Comparison of ENCODE assay signal across 10 cellular contexts in genomic region chr6:34526241-34526972, GRCh38. TPM values are rescaled to one million over a fixed set of nuclear protein-coding genes. Genes with fewer than 3 reads are reported as not detected.
A peak's percentile ranks its signal among the peaks of the same experiment; 100 is the strongest.
DNase-seq lines count a peak whose midpoint lies in the region; ATAC-seq, FAIRE-seq and TF ChIP-seq lines count a peak whose summit lies in the region.
"Had no signal": no experiment of that assay in that cellular context is flagged by ENCODE, and none has a peak within 500 bp of the region (broad histone marks: within the 10 kb centered on the region; RNA-seq: fewer than 3 reads in every experiment).

No MANE protein-coding gene starts in this region.

- no peaks in the 10 kb centered on the region for H3K9me3 Mint-ChIP-seq in activated CD4-positive, alpha-beta memory T cell treated with anti-CD3 and anti-CD28 coated beads for 36 hours

- H4K20me1 ChIP-seq in K562 (replicated peaks; ENCODE audit: control insufficient read depth, insufficient read depth, low read length) = no peaks in the 10 kb centered on the region

- H3K9me3 ChIP-seq in HUES48 (ENCODE audit: control insufficient read depth, insufficient read depth, low read length) = no peaks in the 10 kb centered on the region
- H3K9me3 ChIP-seq in K562 (replicated peaks; ENCODE audit: control insufficient read depth, insufficient read depth, low read depth, low read length) = no peaks in the 10 kb centered on the region
- no peaks in the 10 kb centered on the region for H3K9me3 ChIP-seq in stomach smooth muscle (ENCODE audit: control insufficient read depth in 2 of 2, low read length in 2 of 2)

- TF ChIP-seq RAD21 in K562 (CRISPR knock-in tag; conservative IDR thresholded peaks at IDR 0.05 in 1 of 2, IDR thresholded peaks at IDR 0.05 in 1 of 2) = no peak

- no peaks in the 10 kb centered on the region for H3K79me2 ChIP-seq in K562 (ENCODE audit: control insufficient read depth, insufficient read depth, low read length)

- H3K4me1 Mint-ChIP-seq in activated CD4-positive, alpha-beta memory T cell treated with anti-CD3 and anti-CD28 coated beads for 36 hours (ENCODE audit: low read depth) = peaks cover 7% of the 10 kb centered on the region

- H3K27ac ChIP-seq in HUES48 (ENCODE audit: low read depth, low read length) (no peak overlapping the region), K562 (ENCODE audit: extremely low read depth, low read depth, low read length) (peak overlapping the region; percentile 45), stomach smooth muscle (ENCODE audit: low read length) (no peak overlapping the region), foreskin keratinocyte (no peak overlapping the region)

- in situ Hi-C loops in K562 (cut with MboI) = loop anchor here (5.0 kb wide), 1 partner anchor 81 kb away; no protein-coding TSS in a partner anchor

- DNase-seq in K562 (ENCODE audit: extremely low read depth in 1 of 4, low spot score in 3 of 4) (peak in 3 of 4 experiments; percentile 30 to 43 (median 40)), left kidney (ENCODE audit: low read depth, low spot score) (peak; percentile 59), Kasumi-1 (lab: John Stamatoyannopoulos, UW) (no peak), foreskin keratinocyte (no peak), NCI-H748 treated with DMSO at 0.1 percent for 48 hours (lab: John Stamatoyannopoulos, UW) (no peak)
- no peak for DNase-seq in activated CD4-positive, alpha-beta memory T cell treated with anti-CD3 and anti-CD28 coated beads for 36 hours

- POLR2A ChIA-PET in K562 (lab: Yijun Ruan, JAX) = interaction anchor here (0.5 to 2.4 kb wide), 11 partner anchors 9 to 158 kb away, joined by 3 to 8 read pairs (median 3); no protein-coding TSS in a partner anchor
- POLR2A ChIA-PET in activated CD4-positive, alpha-beta memory T cell treated with anti-CD3 and anti-CD28 coated beads for 36 hours (lab: Charles Lee) = no interaction called here

- TF ChIP-seq POLR2A in K562 (conservative IDR thresholded peaks at IDR 0.05) = no peak

- H3K27ac Mint-ChIP-seq in activated CD4-positive, alpha-beta memory T cell treated with anti-CD3 and anti-CD28 coated beads for 36 hours = no peak overlapping the region

- no peaks in the 10 kb centered on the region for H3K27me3 Mint-ChIP-seq in activated CD4-positive, alpha-beta memory T cell treated with anti-CD3 and anti-CD28 coated beads for 36 hours

- H3K4me3 ChIP-seq in HUES48 (ENCODE audit: low read depth, low read length) = peak overlapping the region; percentile 44; the same call in 1 of the 2 replicates
- no peak overlapping the region for H3K4me3 ChIP-seq in K562
- H3K4me3 ChIP-seq in stomach smooth muscle (ENCODE audit: low read length in 2 of 2) = peak overlapping the region in 1 of 2 donors; percentile 52

- H3K36me3 Mint-ChIP-seq in activated CD4-positive, alpha-beta memory T cell treated with anti-CD3 and anti-CD28 coated beads for 36 hours = no peaks in the 10 kb centered on the region

- no peak for TF ChIP-seq CTCF in K562 (IDR thresholded peaks at IDR 0.05 in 2 of 3, conservative IDR thresholded peaks at IDR 0.05 in 1 of 3; ENCODE audit: insufficient read depth in 2 of 3, low read depth in 1 of 3, low read length in 3 of 3)
- TF ChIP-seq CTCF in foreskin keratinocyte (conservative IDR thresholded peaks at IDR 0.05) = no peak

- no peaks in the 10 kb centered on the region for H3K9me1 ChIP-seq in K562 (ENCODE audit: control insufficient read depth, insufficient read depth, low read length)

- no peak overlapping the region for H3K4me3 Mint-ChIP-seq in activated CD4-positive, alpha-beta memory T cell treated with anti-CD3 and anti-CD28 coated beads for 36 hours

- 42% methylated on average over 23 of the region's 23 CpGs for WGBS in K562 (ENCODE audit: insufficient coverage, low coverage, missing lambda C conversion rate)

- H3K36me3 ChIP-seq in HUES48 (ENCODE audit: control insufficient read depth, insufficient read depth, low read length) (no peaks in the 10 kb centered on the region), K562 (ENCODE audit: control insufficient read depth, insufficient read depth, low read length) (no peaks in the 10 kb centered on the region), stomach smooth muscle (ENCODE audit: control insufficient read depth in 2 of 2, insufficient read depth in 2 of 2, low read length in 2 of 2) (no peaks in the 10 kb centered on the region)

- TF ChIP-seq EP300 in K562 (IDR thresholded peaks at IDR 0.05; ENCODE audit: low read length) = no peak

- intact Hi-C loops in K562 (cut with micrococcal nuclease) = no loop called here
- intact Hi-C loops in activated CD4-positive, alpha-beta memory T cell treated with anti-CD3 and anti-CD28 coated beads for 36 hours (cut with micrococcal nuclease) = loop anchor here (2.0 kb wide), 1 partner anchor 66 kb away; no protein-coding TSS in a partner anchor

- CTCF ChIA-PET in K562 (lab: Yijun Ruan, JAX; ENCODE audit: low intra/inter-chr PET ratio) = interaction anchor here (0.6 to 2.1 kb wide), 10 partner anchors 20 to 614 kb away, joined by 3 to 8 read pairs (median 3); no protein-coding TSS in a partner anchor
- CTCF ChIA-PET in activated CD4-positive, alpha-beta memory T cell treated with anti-CD3 and anti-CD28 coated beads for 36 hours (lab: Charles Lee) = interaction anchor here (1.0 to 2.4 kb wide), 5 partner anchors 54 to 170 kb away, joined by 3 to 36 read pairs (median 3); partner anchors contain the start of gene ILRUN

- H2AFZ ChIP-seq in K562 (ENCODE audit: low read depth, low read length) = peak overlapping the region; percentile 86

- H3K27me3 ChIP-seq in HUES48 (ENCODE audit: control insufficient read depth, insufficient read depth, low read length) (0 out of 2 replicates have a peak, but pooled peaks cover 3% of the 10 kb centered on the region), K562 (ENCODE audit: control insufficient read depth in 2 of 2, insufficient read depth in 2 of 2, low read length in 2 of 2) (no peaks in the 10 kb centered on the region), stomach smooth muscle (ENCODE audit: control insufficient read depth in 1 of 2, insufficient read depth in 2 of 2, low read length in 2 of 2) (no peaks in the 10 kb centered on the region), foreskin keratinocyte (no peaks in the 10 kb centered on the region)

- H3K9ac ChIP-seq in HUES48 (ENCODE audit: low read depth, low read length) (no peak overlapping the region), K562 (ENCODE audit: insufficient read depth in 1 of 2, low read depth in 2 of 2, low read length in 2 of 2) (peak overlapping the region; percentile 56 to 91), stomach smooth muscle (ENCODE audit: low read length in 2 of 2) (peak overlapping the region; percentile 58 to 69)

- ATAC-seq in K562 (peak; percentile 12), foreskin keratinocyte (no peak)

- H3K4me2 ChIP-seq in K562 (ENCODE audit: insufficient read depth, low read length) = peak overlapping the region; percentile 40

- TSS peak; percentile 87 for BruUV-seq in K562 (replicated peaks; lab: Mats Ljungman, UMichigan)

- no peak for FAIRE-seq in K562 (lab: Jason Lieb, UNC)
- FAIRE-seq: endometrium had no signal

- H3K4me1 ChIP-seq in HUES48 (ENCODE audit: control insufficient read depth, insufficient read depth, low read length) (peaks cover 17% of the 10 kb centered on the region), K562 (replicated peaks in 1 of 2; ENCODE audit: control insufficient read depth in 2 of 2, insufficient read depth in 2 of 2, low read length in 2 of 2) (peaks cover 24 to 48% of the 10 kb centered on the region in 2 experiments), stomach smooth muscle (ENCODE audit: control insufficient read depth, insufficient read depth, low read length) (peaks cover 6% of the 10 kb centered on the region), foreskin keratinocyte (no peaks in the 10 kb centered on the region)

TF ChIP-seq in K562, 482 proteins besides CTCF, POLR2A, EP300 and RAD21 (continues in another document):
- TF ChIP-seq, protein P1, sequence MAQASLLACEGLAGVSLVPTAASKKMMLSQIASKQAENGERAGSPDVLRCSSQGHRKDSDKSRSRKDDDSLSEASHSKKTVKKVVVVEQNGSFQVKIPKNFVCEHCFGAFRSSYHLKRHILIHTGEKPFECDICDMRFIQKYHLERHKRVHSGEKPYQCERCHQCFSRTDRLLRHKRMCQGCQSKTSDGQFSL (CRISPR knock-in tag; IDR thresholded peaks at IDR 0.05) = no peak
- TF ChIP-seq, protein P1 (tag; IDR thresholded peaks at IDR 0.05) = peak in 1 of 2 experiments; percentile 66; a peak in 1 of 4 replicates
- no peak for TF ChIP-seq BRD4 (IDR thresholded peaks at IDR 0.05)

RNA-seq across cellular contexts. Expression of gene SPDEF, which starts 29.7 kb away (rescaled TPM):
- total RNA-seq in K562 (2011; cell fraction: chromatin; rRNA removed; ENCODE audit: low replicate concordance) = not detected in 2 replicates
- total RNA-seq in K562 (2011; cell fraction: nucleolus; rRNA removed) = 0.13 TPM in 1 of 2 replicates, not detected in the other
- 0.29 TPM in 1 of 2 replicates, not detected in the other for total RNA-seq in K562 (2011; cell fraction: nucleoplasm; rRNA removed)
- total RNA-seq in K562 (2014; rRNA removed) = 0.08 TPM in 1 of 2 replicates, not detected in the other
- not detected in 2 replicates for total RNA-seq in K562 (2014; rRNA removed; fragmentation: Illumina TruSeq; extraction: Trizol)
- total RNA-seq in K562 (2015; rRNA removed; fragmentation: Illumina TruSeq; extraction: Trizol) = 0.11 and 0.15 TPM in 2 replicates
- total RNA-seq in K562 (2021) = 0.11 and 0.16 TPM in 2 replicates
- polyA plus RNA-seq in K562 (2011; rRNA removed) = 0.04 and 0.08 TPM in 2 replicates
- 0.13 and 0.16 TPM in 2 replicates for polyA plus RNA-seq in K562 (2011; cell fraction: cytosol; rRNA removed)
- polyA plus RNA-seq in K562 (2011; cell fraction: nucleus; rRNA removed) = 0.23 and 0.35 TPM in 2 replicates
- polyA plus RNA-seq in K562 (2012) = 0.05 TPM in 1 of 2 replicates, not detected in the other
- 0.10 TPM in 1 of 2 replicates, not detected in the other for polyA plus RNA-seq in K562 (2014; fragmentation: Illumina TruSeq; extraction: Trizol)
- not detected for polyA plus RNA-seq in K562 (2014; fragmentation: Nextera tagmentation; extraction: Ambion mirVana)
- 0.08 and 0.12 TPM in 2 replicates for polyA plus RNA-seq in K562 (2014; rRNA removed)
- not detected in 2 replicates for polyA minus RNA-seq in K562 (2011; rRNA and poly(A)+ RNA removed)
- polyA minus RNA-seq in K562 (2011; cell fraction: cytosol; rRNA and poly(A)+ RNA removed) = not detected in 2 replicates
- polyA minus RNA-seq in K562 (2011; cell fraction: nucleus; rRNA and poly(A)+ RNA removed) = not detected in 2 replicates
- total RNA-seq in activated CD4-positive, alpha-beta memory T cell treated with anti-CD3 and anti-CD28 coated beads for 36 hours = under 1 TPM in 1 of 2 experiments, not detected in 1; 0.33 TPM
- 0.07 TPM in 1 of 2 replicates, not detected in the other for total RNA-seq in foreskin keratinocyte
- polyA plus RNA-seq in foreskin keratinocyte = 0.03 and 0.06 TPM in 2 replicates
- total RNA-seq: myocyte had no signal

Comparison
In these comparisons a context has a peak if more than half of its experiments do, and no peak if none do; other contexts are left out.
1. DNase-seq: peak in K562 (3 of 4) and left kidney (single experiment); none in Kasumi-1 (0 of 2), activated CD4-positive, alpha-beta memory T cell treated with anti-CD3 and anti-CD28 coated beads for 36 hours (single experiment), foreskin keratinocyte (0 of 2) and NCI-H748 treated with DMSO at 0.1 percent for 48 hours (single experiment).